9 cellular contexts compared by ENCODE assay signal in genomic region chr1:46489169-46489637, GRCh38. TPM values are rescaled to one million over a fixed set of nuclear protein-coding genes. Genes with fewer than 3 reads are reported as not detected.
A peak's percentile ranks its signal among the peaks of the same experiment; 100 is the strongest.
DNase-seq lines count a peak whose midpoint lies in the region; ATAC-seq and TF ChIP-seq lines count a peak whose summit lies in the region.
"Had no signal": no experiment of that assay in that cellular context is flagged by ENCODE, and none has a peak within 500 bp of the region (broad histone marks: within the 10 kb centered on the region; RNA-seq: fewer than 3 reads in every experiment).

No MANE protein-coding gene starts in this region.

- peak overlapping the region; percentile 40 to 88 (median 66); a peak in 21 of 22 replicates for H3K4me2 ChIP-seq in BLaER1 treated with 17β-estradiol and CSF1 and Interleukin-3, amounts not matched to agents 10 nM and 100 nM

- peak overlapping the region; percentile 76 for H3K4me3 Mint-ChIP-seq in central memory CD8-positive, alpha-beta T cell
- H3K4me3 Mint-ChIP-seq in neural crest cell: peak overlapping the region; percentile 41

- H4K20me1 ChIP-seq in BLaER1 treated with 17β-estradiol and CSF1 and Interleukin-3, amounts not matched to agents 10 nM and 100 nM: peaks cover 0 to 83% (median 51%) of the 10 kb centered on the region in 11 experiments; a peak in 18 of 22 replicates

- H3K4me1 ChIP-seq in BLaER1 treated with 17β-estradiol and CSF1 and Interleukin-3, amounts not matched to agents 10 nM and 100 nM: peaks cover 0 to 13% (median 7%) of the 10 kb centered on the region in 10 experiments; a peak in 8 of 20 replicates

- H3K36me3 Mint-ChIP-seq in central memory CD8-positive, alpha-beta T cell (ENCODE audit: insufficient read depth): no peaks in the 10 kb centered on the region
- peaks cover 2% of the 10 kb centered on the region for H3K36me3 Mint-ChIP-seq in neural crest cell (ENCODE audit: low read depth)

- H3K27ac Mint-ChIP-seq in central memory CD8-positive, alpha-beta T cell (ENCODE audit: low read depth): no peak overlapping the region
- no peak overlapping the region for H3K27ac Mint-ChIP-seq in neural crest cell (ENCODE audit: unreplicated experiment)

- peaks cover 96% of the 10 kb centered on the region for H3K27me3 Mint-ChIP-seq in central memory CD8-positive, alpha-beta T cell
- H3K27me3 Mint-ChIP-seq in neural crest cell (ENCODE audit: low read depth): peaks cover 98% of the 10 kb centered on the region

- H3K36me3 ChIP-seq in BLaER1 treated with 17β-estradiol and CSF1 and Interleukin-3, amounts not matched to agents 10 nM and 100 nM: no peaks in the 10 kb centered on the region

- ATAC-seq in central memory CD8-positive, alpha-beta T cell (replicated peaks; ENCODE audit: extremely low read depth, poor library complexity, severe bottlenecking): peak; percentile 24
- ATAC-seq in GM21723 (IDR thresholded peaks at IDR 0.05; ENCODE audit: unreplicated experiment): no peak

- no peak for TF ChIP-seq CTCF in neural crest cell (conservative IDR thresholded peaks at IDR 0.05)

- H3K27ac ChIP-seq in BLaER1 treated with 17β-estradiol and CSF1 and Interleukin-3, amounts not matched to agents 10 nM and 100 nM: no peak overlapping the region

- H3K9me3 ChIP-seq in BLaER1 treated with 17β-estradiol and CSF1 and Interleukin-3, amounts not matched to agents 10 nM and 100 nM (replicated peaks in 1 of 11): no peaks in the 10 kb centered on the region

- no peak overlapping the region for H3K9ac ChIP-seq in BLaER1 treated with 17β-estradiol and CSF1 and Interleukin-3, amounts not matched to agents 10 nM and 100 nM

- H3K4me3 ChIP-seq in BLaER1 treated with 17β-estradiol and CSF1 and Interleukin-3, amounts not matched to agents 10 nM and 100 nM: peak overlapping the region in 9 of 10 experiments; percentile 5 to 64 (median 41); a peak in 12 of 20 replicates

- peak; percentile 27 for DNase-seq in NCI-H345 treated with DMSO at 0.1 percent for 48 hours (lab: John Stamatoyannopoulos, UW; ENCODE audit: unreplicated experiment)
- no peak for DNase-seq in central memory CD8-positive, alpha-beta T cell (ENCODE audit: low spot score in 2 of 2)
- DNase-seq in neural crest cell (ENCODE audit: low read depth, low spot score): no peak
- no peak for DNase-seq in putamen (ENCODE audit: low spot score)
- no peak for DNase-seq in amygdala (lab: John Stamatoyannopoulos, UW)
- no peak for DNase-seq in CD1c-positive myeloid dendritic cell (ENCODE audit: extremely low spot score)

- H3K9me3 Mint-ChIP-seq in central memory CD8-positive, alpha-beta T cell: no peaks in the 10 kb centered on the region
- H3K9me3 Mint-ChIP-seq in neural crest cell: no peaks in the 10 kb centered on the region

- peaks cover 22% of the 10 kb centered on the region for H3K4me1 Mint-ChIP-seq in central memory CD8-positive, alpha-beta T cell
- H3K4me1 Mint-ChIP-seq in neural crest cell: peaks cover 16% of the 10 kb centered on the region

- peaks cover 97 to 100% (median 100%) of the 10 kb centered on the region in 11 experiments for H3K27me3 ChIP-seq in BLaER1 treated with 17β-estradiol and CSF1 and Interleukin-3, amounts not matched to agents 10 nM and 100 nM

RNA-seq across cellular contexts. Expression of gene DMBX1, which starts 0.4 kb away (rescaled TPM):
- not detected in 2 replicates for total RNA-seq in neural crest cell
- total RNA-seq: lung microvascular endothelial cell had no signal
